8 cellular contexts compared by ENCODE assay signal in genomic region chr1:156860639-156861423, GRCh38. TPM values are rescaled to one million over a fixed set of nuclear protein-coding genes. Genes with fewer than 3 reads are reported as not detected.
DNase-seq lines count a peak whose midpoint lies in the region; ATAC-seq and TF ChIP-seq lines count a peak whose summit lies in the region.

Gene NTRK1, plus strand, starts transcription at chr1:156860865. Its CDS starts 70 bp downstream, at chr1:156860935.

- H2BK120ac ChIP-seq in H9 (ENCODE audit: low read depth, low read length, poor library complexity, severe bottlenecking) (no peak within 1 kb of the TSS), trophoblast cell (ENCODE audit: insufficient read depth, low read length, poor library complexity) (no peak within 1 kb of the TSS)

- H2AK5ac ChIP-seq in H9 (ENCODE audit: insufficient read length, low read length) (no peak within 1 kb of the TSS), trophoblast cell (ENCODE audit: low read length) (no peak within 1 kb of the TSS)

- H3K79me2 ChIP-seq in H9 (ENCODE audit: insufficient read depth, low read length) (no peaks in the 10 kb centered on the region), PC-3 (ENCODE audit: low read length) (no peaks in the 10 kb centered on the region), trophoblast cell (ENCODE audit: control insufficient read depth, insufficient read depth, low read length, poor library complexity) (no peaks in the 10 kb centered on the region)

- no CpG with 5 or more reads among the region's 69 CpGs for WGBS in H9 (ENCODE audit: extremely low coverage, insufficient read length, low lambda C conversion rate)
- WGBS in trophoblast cell (ENCODE audit: extremely low coverage, insufficient coverage, insufficient read length): no CpG with 5 or more reads among the region's 69 CpGs

- H3K23ac ChIP-seq in H9 (ENCODE audit: insufficient read length, low read depth, low read length) (no peak within 1 kb of the TSS), trophoblast cell (ENCODE audit: low read length) (no peak within 1 kb of the TSS)

- H3K4me2 ChIP-seq in H9 (ENCODE audit: insufficient read depth, insufficient read length, low read length): peak within 1 kb of the TSS; percentile 94
- H3K4me2 ChIP-seq in PC-3 (ENCODE audit: low read length): peak within 1 kb of the TSS; percentile 92
- peak within 1 kb of the TSS; percentile 52 for H3K4me2 ChIP-seq in trophoblast cell (ENCODE audit: low read length)

- H3K27ac ChIP-seq in H9 (ENCODE audit: insufficient read length, low read depth, low read length) (no peak within 1 kb of the TSS), PC-3 (ENCODE audit: low read length) (no peak within 1 kb of the TSS), foreskin keratinocyte (no peak within 1 kb of the TSS), trophoblast cell (ENCODE audit: low read depth, low read length) (no peak within 1 kb of the TSS)

- H2BK5ac ChIP-seq in H9 (ENCODE audit: insufficient read length, low read length): no peak within 1 kb of the TSS
- no peak within 1 kb of the TSS for H2BK5ac ChIP-seq in trophoblast cell (ENCODE audit: low read depth, low read length, poor library complexity)

- H3K27me3 ChIP-seq in H9 (ENCODE audit: insufficient read depth, low read length) (peaks cover 77% of the 10 kb centered on the region), PC-3 (ENCODE audit: low read length) (peaks cover 45% of the 10 kb centered on the region), foreskin keratinocyte (peaks cover 85% of the 10 kb centered on the region), trophoblast cell (ENCODE audit: insufficient read depth, low read length) (peaks cover 56% of the 10 kb centered on the region)

- intact Hi-C loops in PC-3 (cut with micrococcal nuclease): loop anchor here (1.0 kb wide), 2 partner anchors 29 to 64 kb away; no protein-coding TSS in a partner anchor

- peaks cover 6 to 40% of the 10 kb centered on the region in 2 experiments for H3K4me1 Mint-ChIP-seq in H9

- H3K9me2 ChIP-seq in PC-3 (replicated peaks; ENCODE audit: low read length): no peaks in the 10 kb centered on the region

- no peak within 1 kb of the TSS for H3K9ac ChIP-seq in H9 (ENCODE audit: extremely low read depth, insufficient read length, low read length)
- no peak within 1 kb of the TSS for H3K9ac ChIP-seq in PC-3 (ENCODE audit: low read length)
- no peak within 1 kb of the TSS for H3K9ac ChIP-seq in trophoblast cell (ENCODE audit: low read length)

- no peaks in the 10 kb centered on the region; a peak in 1 of 5 replicates for H3K9me3 Mint-ChIP-seq in H9

- no peak within 1 kb of the TSS; the same call in 1 of the 2 replicates for H3K14ac ChIP-seq in H9 (ENCODE audit: insufficient read depth, low read length)
- H3K14ac ChIP-seq in trophoblast cell (ENCODE audit: low read length): no peak within 1 kb of the TSS

- H3K36me3 Mint-ChIP-seq in H9 (ENCODE audit: insufficient read depth in 1 of 3, low read depth in 3 of 3): no peaks in the 10 kb centered on the region

- H2BK20ac ChIP-seq in H9 (ENCODE audit: low read depth, low read length, poor library complexity, severe bottlenecking): no peak within 1 kb of the TSS

- no TSS peak for BruUV-seq in PC-3 (replicated peaks; lab: Mats Ljungman, UMichigan)

- no peaks in the 10 kb centered on the region for H4K20me1 ChIP-seq in H9 (ENCODE audit: control insufficient read depth, insufficient read depth, insufficient read length)
- H4K20me1 ChIP-seq in PC-3 (ENCODE audit: low read length): no peaks in the 10 kb centered on the region

- H3K79me1 ChIP-seq in H9 (ENCODE audit: insufficient read depth, low read depth, low read length, poor library complexity, severe bottlenecking) (no peaks in the 10 kb centered on the region), trophoblast cell (ENCODE audit: low read length) (no peaks in the 10 kb centered on the region)

- no peak within 1 kb of the TSS for H4K12ac ChIP-seq in trophoblast cell (ENCODE audit: low read depth, low read length)

- no peak within 1 kb of the TSS for H2BK12ac ChIP-seq in H9 (ENCODE audit: insufficient read length, low read depth, low read length)
- H2BK12ac ChIP-seq in trophoblast cell (ENCODE audit: low read length): no peak within 1 kb of the TSS

- peak within 1 kb of the TSS in 1 of 3 experiments; percentile 21; a peak in 1 of 7 replicates for H3K27ac Mint-ChIP-seq in H9

- H3K4me1 ChIP-seq in H9 (ENCODE audit: insufficient read depth, low read length) (no peaks in the 10 kb centered on the region), PC-3 (ENCODE audit: insufficient read depth, low read length) (peaks cover 22% of the 10 kb centered on the region), foreskin keratinocyte (no peaks in the 10 kb centered on the region), trophoblast cell (ENCODE audit: control insufficient read depth in 1 of 2, insufficient read depth in 2 of 2, low read length in 2 of 2) (peaks cover 8 to 19% of the 10 kb centered on the region in 2 experiments)

- ATAC-seq in PC-3 (peak; percentile 41), foreskin keratinocyte (peak; percentile 53), HG03095 (IDR thresholded peaks at IDR 0.05; ENCODE audit: unreplicated experiment) (no peak), GM21360 (IDR thresholded peaks at IDR 0.05; ENCODE audit: unreplicated experiment) (no peak)

- H4K8ac ChIP-seq in H9 (replicated peaks; ENCODE audit: insufficient read length, low read depth, low read length) (no peak within 1 kb of the TSS), trophoblast cell (ENCODE audit: low read depth, low read length) (no peak within 1 kb of the TSS)

- H3T11ph ChIP-seq in H9 (ENCODE audit: low read length): no peak within 1 kb of the TSS

- H3K56ac ChIP-seq in H9 (ENCODE audit: insufficient read length, low read depth, low read length): no peak within 1 kb of the TSS

- H3K9me3 ChIP-seq in H9 (ENCODE audit: control insufficient read depth, low read depth, low read length) (no peaks in the 10 kb centered on the region), PC-3 (ENCODE audit: low read length) (no peaks in the 10 kb centered on the region), trophoblast cell (ENCODE audit: insufficient read depth, low read depth, low read length) (peaks cover 7% of the 10 kb centered on the region)

- peak; percentile 10 for DNase-seq in AG10803 (ENCODE audit: low read depth)
- DNase-seq in H9: peak; percentile 77
- DNase-seq in PC-3: peak; percentile 38
- peak; percentile 39 for DNase-seq in activated T-helper 1 cell treated with Interleukin-2 at 50 U/mL for 16 hours (ENCODE audit: low read depth)
- DNase-seq in foreskin keratinocyte: no peak
- DNase-seq in trophoblast cell: no peak

- no peak within 1 kb of the TSS for H4K91ac ChIP-seq in H9 (ENCODE audit: insufficient read length, low read depth, low read length)
- H4K91ac ChIP-seq in trophoblast cell (ENCODE audit: low read depth, low read length): no peak within 1 kb of the TSS

- no peak within 1 kb of the TSS for H2BK15ac ChIP-seq in H9 (ENCODE audit: low read depth, low read length)

- peaks cover 98% of the 10 kb centered on the region for H3K27me3 Mint-ChIP-seq in H9 (ENCODE audit: low read depth)

- peaks cover 13% of the 10 kb centered on the region for H3K23me2 ChIP-seq in H9 (ENCODE audit: insufficient read length, low read depth, low read length, poor library complexity, severe bottlenecking)

- peak within 1 kb of the TSS; percentile 64 to 90 for H3K4me3 Mint-ChIP-seq in H9

- POLR2A ChIA-PET in PC-3 (lab: Charles Lee; ENCODE audit: unreplicated experiment): no interaction called here

- H3K4ac ChIP-seq in H9 (ENCODE audit: low read depth, low read length): no peak within 1 kb of the TSS
- no peak within 1 kb of the TSS for H3K4ac ChIP-seq in trophoblast cell (ENCODE audit: low read depth, low read length)

- H2AFZ ChIP-seq in H9 (ENCODE audit: low read length) (no peak within 1 kb of the TSS), PC-3 (ENCODE audit: low read length) (peak within 1 kb of the TSS; percentile 78), trophoblast cell (ENCODE audit: insufficient read depth, low read length, poor library complexity) (no peak within 1 kb of the TSS)

- no peaks in the 10 kb centered on the region for H3F3A ChIP-seq in PC-3 (ENCODE audit: low read length, unreplicated experiment)

- TF ChIP-seq CTCF in AG10803 (conservative IDR thresholded peaks at IDR 0.05; ENCODE audit: low read length) (no peak), H9 (conservative IDR thresholded peaks at IDR 0.05) (no peak), PC-3 (conservative IDR thresholded peaks at IDR 0.05; ENCODE audit: low read depth, low read length) (no peak), foreskin keratinocyte (conservative IDR thresholded peaks at IDR 0.05) (no peak)

- peak within 1 kb of the TSS; percentile 49 for H3K4me3 ChIP-seq in AG10803 (ENCODE audit: low read length)
- H3K4me3 ChIP-seq in PC-3 (ENCODE audit: low read length): peak within 1 kb of the TSS; percentile 63
- H3K4me3 ChIP-seq in trophoblast cell (ENCODE audit: low read depth, low read length): no peak within 1 kb of the TSS

- H3K36me3 ChIP-seq in PC-3 (ENCODE audit: low read depth, low read length) (no peaks in the 10 kb centered on the region), trophoblast cell (ENCODE audit: control insufficient read depth in 1 of 2, insufficient read depth in 2 of 2, low read length in 2 of 2) (no peaks in the 10 kb centered on the region)

- CTCF ChIA-PET in PC-3 (lab: Charles Lee): interaction anchor here (0.5 to 1.5 kb wide), 9 partner anchors 21 to 172 kb away, joined by 3 to 26 read pairs (median 9); partner anchors contain the start of gene METTL25B

- H3K18ac ChIP-seq in H9 (ENCODE audit: insufficient read length, low read depth, low read length) (no peak within 1 kb of the TSS), trophoblast cell (ENCODE audit: low read length) (no peak within 1 kb of the TSS)

- no peak within 1 kb of the TSS for H4K5ac ChIP-seq in H9 (ENCODE audit: insufficient read length, low read depth, low read length)

RNA-seq across cellular contexts. Expression of gene NTRK1, which starts in this region (rescaled TPM):
- total RNA-seq in H9 (2021) (0.13 and 0.24 TPM in 2 replicates), PC-3 (2014; rRNA removed) (0.15 and 0.40 TPM in 2 replicates), foreskin keratinocyte (not detected in 2 replicates)
- 0.03 TPM in 1 of 2 replicates, not detected in the other for polyA plus RNA-seq in foreskin keratinocyte
- 0.29 and 0.45 TPM in 2 replicates for polyA plus RNA-seq in trophoblast cell (2013)

Comparison
In these comparisons a context has a peak if more than half of its experiments do, and no peak if none do; other contexts are left out.
1. Peak in DNase-seq and H3K4me2 ChIP-seq in H9; RNA of the gene not detected or under 1 TPM.
2. Peak in DNase-seq, ATAC-seq, H3K4me3 ChIP-seq and H3K4me2 ChIP-seq in PC-3; RNA of the gene not detected or under 1 TPM.
3. Peak in ATAC-seq in foreskin keratinocyte; RNA of the gene not detected or under 1 TPM.
4. DNase-seq: peak in AG10803 (single experiment) and activated T-helper 1 cell treated with Interleukin-2 at 50 U/mL for 16 hours (single experiment); none in foreskin keratinocyte (0 of 2) and trophoblast cell (0 of 2).
5. Peak in every context shown above with its lines, with median percentiles within 50 percentile points of each other: H3K4me2 ChIP-seq.